ENCODE assay signal across 15 cellular contexts in genomic region chr9:88114283-88114967, GRCh38. TPM values are rescaled to one million over a fixed set of nuclear protein-coding genes. Genes with fewer than 3 reads are reported as not detected.
"Had no signal": no experiment of that assay in that cellular context is flagged by ENCODE, and none has a peak within 500 bp of the region (broad histone marks: within the 10 kb centered on the region; RNA-seq: fewer than 3 reads in every experiment).

No MANE protein-coding gene starts in this region.

RNA-seq across cellular contexts. Expression of gene SPATA31C2, which starts 23.9 kb away (rescaled TPM):
- total RNA-seq: naive thymus-derived CD8-positive, alpha-beta T cell; natural killer cell treated with Interleukin-12 subunit alpha and Interleukin-12 subunit beta and Interleukin-15 and Interleukin-18, amount 100 ng/mL, for 72 hours; omental fat pad; pulmonary artery endothelial cell; right atrium auricular region; sciatic nerve; spleen; stomach; subcutaneous adipose tissue; temporal lobe; thoracic aorta; upper lobe of left lung; urinary bladder; vagina had no signal
- polyA plus RNA-seq: naive thymus-derived CD8-positive, alpha-beta T cell; smooth muscle cell; spleen; stomach; urinary bladder had no signal
